32 cellular contexts compared by ENCODE assay signal in genomic region chr1:208785629-208786028, GRCh38.
"Had no signal": no experiment of that assay in that cellular context is flagged by ENCODE, and none has a peak within 500 bp of the region (broad histone marks: within the 10 kb centered on the region; RNA-seq: fewer than 3 reads in every experiment).

No MANE protein-coding gene starts in this region.

- ATAC-seq: activated naive CD4-positive, alpha-beta T cell treated with anti-CD3 and anti-CD28 coated beads, Interleukin-2, amount 50 U/mL, for 72 hours; activated naive CD8-positive, alpha-beta T cell treated with anti-CD3 and anti-CD28 coated beads, Interleukin-2, amount 50 U/mL, for 24 hours; activated T-cell treated with anti-CD3 and anti-CD28 coated beads, Interleukin-2, amount 50 U/mL, for 4 hours; activated T-cell treated with anti-CD3 and anti-CD28 coated beads, Interleukin-2, amount 50 U/mL, for 72 hours; activated T-helper 17 cell treated with anti-CD3 and anti-CD28 coated beads, Interleukin-2, amount 50 U/mL, for 72 hours; body of pancreas had no signal

- H3K27me3 ChIP-seq: adrenal gland, ascending aorta, body of pancreas, brain microvascular endothelial cell, cardiac muscle cell had no signal

- FAIRE-seq: astrocyte, bronchial epithelial cell had no signal

- H3K4me1 ChIP-seq: adrenal gland, ascending aorta, body of pancreas, breast epithelium had no signal

- H3K36me3 ChIP-seq: adrenal gland, ascending aorta, brain microvascular endothelial cell, breast epithelium, cardiac muscle cell had no signal

- H3K4me3 ChIP-seq: adrenal gland, ascending aorta, body of pancreas, breast epithelium, cardiac muscle cell had no signal

- H3K9me3 ChIP-seq: adrenal gland, ascending aorta, body of pancreas, breast epithelium had no signal

- DNase-seq: activated effector memory CD4-positive, alpha-beta T cell treated with anti-CD3 and anti-CD28 coated beads, Interleukin-2, amount 50 U/mL, for 16 hours; activated effector memory CD4-positive, alpha-beta T cell treated with Interleukin-2 at 50 U/mL for 16 hours; activated gamma-delta T cell; activated gamma-delta T cell treated with Interleukin-2 at 50 U/mL for 16 hours; activated naive CD4-positive, alpha-beta T cell; activated naive CD4-positive, alpha-beta T cell treated with anti-CD3 and anti-CD28 coated beads for 36 hours; activated naive CD4-positive, alpha-beta T cell treated with anti-CD3 and anti-CD28 coated beads, Interleukin-2, amount 10 ng/mL, durations not matched to agents 7 days and 5 days; activated naive CD4-positive, alpha-beta T cell treated with anti-CD3 and anti-CD28 coated beads, Interleukin-2, amount 50 U/mL, for 16 hours; activated naive CD4-positive, alpha-beta T cell treated with Interleukin-2 at 50 U/mL for 16 hours; activated naive CD8-positive, alpha-beta T cell treated with anti-CD3 and anti-CD28 coated beads for 36 hours; activated naive CD8-positive, alpha-beta T cell treated with anti-CD3 and anti-CD28 coated beads, Interleukin-2, amount 10 ng/mL, durations not matched to agents 7 days and 5 days; activated naive CD8-positive, alpha-beta T cell treated with anti-CD3 and anti-CD28 coated beads, Interleukin-2, amount 50 U/mL, for 24 hours; activated T-cell treated with anti-CD3 and anti-CD28 coated beads, Interleukin-2, amount 50 U/mL, for 24 hours; activated T-cell treated with anti-CD3 and anti-CD28 coated beads, Interleukin-2, amount 50 U/mL, for 4 hours; activated T-cell treated with anti-CD3 and anti-CD28 coated beads, Interleukin-2, amount 50 U/mL, for 48 hours; activated T-cell treated with anti-CD3 and anti-CD28 coated beads, Interleukin-2, amount 50 U/mL, for 72 hours; adrenal gland; amniotic stem cell; amygdala; anterior cingulate cortex; aorta; body of pancreas; brain microvascular endothelial cell; central memory CD4-positive, alpha-beta T cell; cerebellar nuclear complex had no signal

- H3K27ac ChIP-seq: adrenal gland, ascending aorta, body of pancreas, brain microvascular endothelial cell, breast epithelium, cardiac muscle cell had no signal
